8 cellular contexts compared by ENCODE assay signal in genomic region chr2:6877402-6878305, GRCh38. TPM values are rescaled to one million over a fixed set of nuclear protein-coding genes. Genes with fewer than 3 reads are reported as not detected.
DNase-seq lines count a peak whose midpoint lies in the region; ATAC-seq and TF ChIP-seq lines count a peak whose summit lies in the region.

A gene with protein sequence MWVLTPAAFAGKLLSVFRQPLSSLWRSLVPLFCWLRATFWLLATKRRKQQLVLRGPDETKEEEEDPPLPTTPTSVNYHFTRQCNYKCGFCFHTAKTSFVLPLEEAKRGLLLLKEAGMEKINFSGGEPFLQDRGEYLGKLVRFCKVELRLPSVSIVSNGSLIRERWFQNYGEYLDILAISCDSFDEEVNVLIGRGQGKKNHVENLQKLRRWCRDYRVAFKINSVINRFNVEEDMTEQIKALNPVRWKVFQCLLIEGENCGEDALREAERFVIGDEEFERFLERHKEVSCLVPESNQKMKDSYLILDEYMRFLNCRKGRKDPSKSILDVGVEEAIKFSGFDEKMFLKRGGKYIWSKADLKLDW (plus strand): TSS chr2:6877777. CDS start chr2:6877801, 24 bp downstream.

- intact Hi-C loops in activated CD4-positive, alpha-beta T cell treated with anti-CD3 and anti-CD28 coated beads, Interleukin-2, amount 10 ng/mL, durations not matched to agents 24 days and 14 days (cut with micrococcal nuclease): loop anchor here (1.0 to 2.0 kb wide), 3 partner anchors 11 to 51 kb away; partner anchors contain the start of gene RNF144A

- peak; percentile 91 for ATAC-seq in HG02588 (IDR thresholded peaks at IDR 0.05; ENCODE audit: unreplicated experiment)

- H3K27me3 Mint-ChIP-seq in activated CD4-positive, alpha-beta T cell treated with anti-CD3 and anti-CD28 coated beads, Interleukin-2, amount 10 ng/mL, durations not matched to agents 24 days and 14 days: no peaks in the 10 kb centered on the region

- TF ChIP-seq CTCF in NB4 (IDR thresholded peaks at IDR 0.05; ENCODE audit: low read depth, low read length) (no peak), fibroblast of mammary gland (conservative IDR thresholded peaks at IDR 0.05; ENCODE audit: control insufficient read depth, insufficient read depth, low read depth, low read length) (no peak)

- H3K4me3 Mint-ChIP-seq in activated CD4-positive, alpha-beta T cell treated with anti-CD3 and anti-CD28 coated beads, Interleukin-2, amount 10 ng/mL, durations not matched to agents 24 days and 14 days: peak within 1 kb of the TSS; percentile 90

- DNase-seq in NK-92 treated with Interleukin-12 subunit alpha and Interleukin-12 subunit beta, amount 100 ng/mL, for 24 hours (lab: John Stamatoyannopoulos, UW): peak; percentile 12
- no peak for DNase-seq in NK-92 (lab: John Stamatoyannopoulos, UW; ENCODE audit: unreplicated experiment)
- peak; percentile 27 for DNase-seq in NB4 (ENCODE audit: low read depth)
- peak; percentile 88 for DNase-seq in activated CD4-positive, alpha-beta T cell treated with anti-CD3 and anti-CD28 coated beads, Interleukin-2, amount 10 ng/mL, durations not matched to agents 24 days and 14 days
- peak; percentile 55 for DNase-seq in fibroblast of mammary gland (ENCODE audit: low read depth)
- peak; percentile 77 for DNase-seq in renal cortical epithelial cell (ENCODE audit: low read depth)
- no peak for DNase-seq in SKM-1 (lab: John Stamatoyannopoulos, UW; ENCODE audit: unreplicated experiment)

- H3K4me1 Mint-ChIP-seq in activated CD4-positive, alpha-beta T cell treated with anti-CD3 and anti-CD28 coated beads, Interleukin-2, amount 10 ng/mL, durations not matched to agents 24 days and 14 days: peaks cover 74% of the 10 kb centered on the region

- H3K4me3 ChIP-seq in NB4 (ENCODE audit: low read depth, low read length): peak within 1 kb of the TSS; percentile 35
- H3K4me3 ChIP-seq in fibroblast of mammary gland (ENCODE audit: control insufficient read depth, low read depth, low read length): peak within 1 kb of the TSS; percentile 26

- peaks cover 25% of the 10 kb centered on the region for H3K36me3 Mint-ChIP-seq in activated CD4-positive, alpha-beta T cell treated with anti-CD3 and anti-CD28 coated beads, Interleukin-2, amount 10 ng/mL, durations not matched to agents 24 days and 14 days (ENCODE audit: low read depth)

- peak within 1 kb of the TSS; percentile 85 for H3K27ac Mint-ChIP-seq in activated CD4-positive, alpha-beta T cell treated with anti-CD3 and anti-CD28 coated beads, Interleukin-2, amount 10 ng/mL, durations not matched to agents 24 days and 14 days

- peaks cover 5% of the 10 kb centered on the region for H3K9me3 Mint-ChIP-seq in activated CD4-positive, alpha-beta T cell treated with anti-CD3 and anti-CD28 coated beads, Interleukin-2, amount 10 ng/mL, durations not matched to agents 24 days and 14 days

- no peak for TF ChIP-seq POLR2A in NB4 (IDR thresholded peaks at IDR 0.05; ENCODE audit: extremely low read depth, insufficient read length)

RNA-seq across cellular contexts. Expression of the gene that starts here (rescaled TPM):
- total RNA-seq in activated CD4-positive, alpha-beta T cell treated with anti-CD3 and anti-CD28 coated beads, Interleukin-2, amount 10 ng/mL, durations not matched to agents 24 days and 14 days: 2.0 and 2.4 TPM in 2 replicates
- 0.20 and 12.0 TPM in 2 replicates for total RNA-seq in renal cortical epithelial cell

Comparison
In these comparisons a context has a peak if more than half of its experiments do, and no peak if none do; other contexts are left out.
1. DNase-seq: peak in NK-92 treated with Interleukin-12 subunit alpha and Interleukin-12 subunit beta, amount 100 ng/mL, for 24 hours (single experiment), NB4 (single experiment), activated CD4-positive, alpha-beta T cell treated with anti-CD3 and anti-CD28 coated beads, Interleukin-2, amount 10 ng/mL, durations not matched to agents 24 days and 14 days (single experiment), fibroblast of mammary gland (single experiment) and renal cortical epithelial cell (single experiment); none in NK-92 (single experiment) and SKM-1 (single experiment).